Comparison of ENCODE assay signal across 2 cellular contexts in genomic region chr5:40734986-40735385, GRCh38.
TF ChIP-seq lines count a peak whose summit lies in the region.

No MANE protein-coding gene starts in this region.

TF ChIP-seq in liver, 16 proteins besides CTCF, POLR2A, EP300 and RAD21:
- TF ChIP-seq NR2F2 (IDR thresholded peaks at IDR 0.05) (peak; percentile 72), HNF4G (IDR thresholded peaks at IDR 0.05) (no peak)
TF ChIP-seq in liver: peak in this region for 1.

TF ChIP-seq in HepG2, 621 proteins besides CTCF, POLR2A, EP300 and RAD21:
- no peak for TF ChIP-seq ZNF704 (CRISPR knock-in tag; IDR thresholded peaks at IDR 0.05; ENCODE audit: borderline replicate concordance)
- TF ChIP-seq ELF1 (CRISPR knock-in tag; IDR thresholded peaks at IDR 0.05), result no peak
- no peak for TF ChIP-seq ZNF562 (CRISPR knock-in tag; IDR thresholded peaks at IDR 0.05; ENCODE audit: borderline replicate concordance)
- no peak for TF ChIP-seq FOXA1 (IDR thresholded peaks at IDR 0.05)
- no peak for TF ChIP-seq FOXA1 (CRISPR knock-in tag; IDR thresholded peaks at IDR 0.05)
- no peak for TF ChIP-seq ZNF777 (CRISPR knock-in tag; IDR thresholded peaks at IDR 0.05)
- TF ChIP-seq GFI1 (CRISPR knock-in tag; IDR thresholded peaks at IDR 0.05; ENCODE audit: borderline replicate concordance), result no peak
- no peak for TF ChIP-seq NFKB2 (CRISPR knock-in tag; IDR thresholded peaks at IDR 0.05; ENCODE audit: borderline replicate concordance)
- TF ChIP-seq PLRG1 (conservative IDR thresholded peaks at IDR 0.05), result no peak
- TF ChIP-seq ATAD3A (CRISPR knock-in tag; IDR thresholded peaks at IDR 0.05), result no peak
- TF ChIP-seq JUND (CRISPR knock-in tag; IDR thresholded peaks at IDR 0.05), result no peak
- TF ChIP-seq ZNF143 (CRISPR knock-in tag; IDR thresholded peaks at IDR 0.05), result no peak
- no peak for TF ChIP-seq ZNF615 (CRISPR knock-in tag; IDR thresholded peaks at IDR 0.05; ENCODE audit: borderline replicate concordance)
- TF ChIP-seq TP53 (CRISPR knock-in tag; conservative IDR thresholded peaks at IDR 0.05), result no peak
